8 cellular contexts compared by ENCODE assay signal in the genomic region with DNA sequence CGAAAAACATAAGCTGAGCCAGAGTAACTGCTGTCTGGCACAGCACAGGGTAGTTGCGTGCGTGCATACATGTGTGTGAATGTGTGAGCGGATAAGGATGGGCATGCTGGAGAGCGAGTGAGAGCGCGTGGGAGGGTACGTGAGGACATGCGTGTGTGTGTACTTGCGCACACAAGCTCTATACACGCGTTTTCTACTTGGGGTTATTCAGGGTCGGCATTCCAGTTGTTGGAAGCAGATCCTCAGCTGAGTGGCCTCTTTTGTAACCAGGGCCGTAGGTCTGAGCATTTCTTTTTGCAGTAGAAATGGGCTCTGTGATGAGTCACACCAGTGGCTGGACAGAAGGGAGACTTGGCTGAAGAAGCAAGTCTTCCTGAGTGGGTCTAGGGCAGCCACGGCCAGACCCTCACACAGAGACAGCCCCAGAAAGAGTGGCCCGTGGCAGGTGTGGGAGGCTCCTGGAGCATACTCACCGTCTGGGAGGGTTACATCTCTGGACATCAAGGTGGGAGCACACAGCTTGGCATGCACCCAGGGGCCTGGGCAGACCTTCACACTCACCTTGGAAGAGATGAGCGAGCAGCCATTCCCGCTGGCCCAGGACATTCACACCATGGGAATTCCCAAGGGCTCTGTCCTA.
DNase-seq lines count a peak whose midpoint lies in the region; ATAC-seq and TF ChIP-seq lines count a peak whose summit lies in the region.

No MANE protein-coding gene starts in this region.

- TF ChIP-seq CTCF in hepatocyte (IDR thresholded peaks at IDR 0.05; ENCODE audit: poor library complexity), result no peak

- H3K4me3 ChIP-seq in hepatocyte (no peak overlapping the region), stomach smooth muscle (ENCODE audit: low read length in 2 of 2) (peak overlapping the region in 1 of 2 donors; percentile 35)

- no peaks in the 10 kb centered on the region for H3K27me3 ChIP-seq in hepatocyte
- no peaks in the 10 kb centered on the region for H3K27me3 ChIP-seq in stomach smooth muscle (ENCODE audit: control insufficient read depth in 1 of 2, insufficient read depth in 2 of 2, low read length in 2 of 2)

- H3K9ac ChIP-seq in stomach smooth muscle (ENCODE audit: low read length in 2 of 2), result no peak overlapping the region

- H3K27ac ChIP-seq in hepatocyte (peak overlapping the region; percentile 89), stomach smooth muscle (ENCODE audit: low read length) (peak overlapping the region; percentile 66)

- WGBS in hepatocyte (ENCODE audit: low lambda C conversion rate, missing lambda C conversion rate), result 87% methylated on average over 19 of the region's 19 CpGs

- H3K79me2 ChIP-seq in hepatocyte, result no peaks in the 10 kb centered on the region

- no peak for ATAC-seq in GM21381 (IDR thresholded peaks at IDR 0.05; ENCODE audit: unreplicated experiment)
- no peak for ATAC-seq in stimulated activated naive CD8-positive, alpha-beta T cell treated with anti-CD3 and anti-CD28 coated beads, Interleukin-15, Interleukin-2, amounts not matched to agents 100 U/mL and 50 U/mL, for 24 hours

- no peaks in the 10 kb centered on the region for H3K9me3 ChIP-seq in hepatocyte (ENCODE audit: low read depth)
- no peaks in the 10 kb centered on the region for H3K9me3 ChIP-seq in stomach smooth muscle (ENCODE audit: control insufficient read depth in 2 of 2, low read length in 2 of 2)

- H3K9me2 ChIP-seq in hepatocyte (replicated peaks; ENCODE audit: insufficient read depth), result no peaks in the 10 kb centered on the region

- H3K4me2 ChIP-seq in hepatocyte, result peak overlapping the region; percentile 23

- DNase-seq in GOT3 (lab: John Stamatoyannopoulos, UW) (peak; percentile 10), amniotic stem cell (lab: John Stamatoyannopoulos, UW) (peak; percentile 82), hepatocyte (ENCODE audit: low spot score) (peak; percentile 63), globus pallidus (ENCODE audit: low spot score) (no peak), DMS153 treated with DMSO at 0.1 percent for 48 hours (lab: John Stamatoyannopoulos, UW; ENCODE audit: unreplicated experiment) (no peak)
- no peak for DNase-seq in stimulated activated naive CD8-positive, alpha-beta T cell treated with anti-CD3 and anti-CD28 coated beads, Interleukin-15, Interleukin-2, amounts not matched to agents 100 U/mL and 50 U/mL, for 24 hours

- H3K36me3 ChIP-seq in hepatocyte (replicated peaks; ENCODE audit: insufficient read depth, low read depth) (no peaks in the 10 kb centered on the region), stomach smooth muscle (ENCODE audit: control insufficient read depth in 2 of 2, insufficient read depth in 2 of 2, low read length in 2 of 2) (no peaks in the 10 kb centered on the region)

- H4K20me1 ChIP-seq in hepatocyte (ENCODE audit: insufficient read depth, poor library complexity, severe bottlenecking), result no peaks in the 10 kb centered on the region

- no peak overlapping the region for H2AFZ ChIP-seq in hepatocyte

- peaks cover 22% of the 10 kb centered on the region for H3K4me1 ChIP-seq in hepatocyte (ENCODE audit: insufficient read depth)
- peaks cover 44% of the 10 kb centered on the region for H3K4me1 ChIP-seq in stomach smooth muscle (ENCODE audit: control insufficient read depth, insufficient read depth, low read length)

Comparison
In these comparisons a context has a peak if more than half of its experiments do, and no peak if none do; other contexts are left out.
1. DNase-seq: peak in GOT3 (single experiment), amniotic stem cell (single experiment) and hepatocyte (single experiment); none in globus pallidus (single experiment), DMS153 treated with DMSO at 0.1 percent for 48 hours (single experiment) and stimulated activated naive CD8-positive, alpha-beta T cell treated with anti-CD3 and anti-CD28 coated beads, Interleukin-15, Interleukin-2, amounts not matched to agents 100 U/mL and 50 U/mL, for 24 hours (single experiment).